In the genomic region with DNA sequence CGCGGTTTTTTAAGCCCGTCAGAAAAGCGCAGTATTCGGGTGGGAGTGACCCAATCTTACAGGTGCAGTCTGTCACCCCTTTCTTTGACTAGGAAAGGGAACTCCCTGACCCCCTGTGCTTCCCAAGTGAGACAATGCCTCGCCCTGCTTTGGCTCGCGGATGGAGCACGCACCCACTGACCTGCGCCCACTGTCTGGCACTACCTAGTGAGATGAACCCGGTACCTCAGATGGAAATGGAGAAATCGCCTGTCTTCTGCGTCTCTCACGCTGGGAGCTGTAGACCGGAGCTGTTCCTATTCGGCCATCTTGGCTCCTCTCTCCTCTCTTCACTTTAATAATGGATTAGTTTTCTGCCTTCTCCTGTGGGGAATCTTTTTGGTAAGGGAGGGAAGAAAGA, we compare ENCODE assay signal across 5 cellular contexts. TPM values are rescaled to one million over a fixed set of nuclear protein-coding genes. Genes with fewer than 3 reads are reported as not detected.
"Had no signal": no experiment of that assay in that cellular context is flagged by ENCODE, and none has a peak within 500 bp of the region (broad histone marks: within the 10 kb centered on the region; RNA-seq: fewer than 3 reads in every experiment).

No MANE protein-coding gene starts in this region.

RNA-seq across cellular contexts. Expression of a gene that starts 21.6 kb away (rescaled TPM):
- total RNA-seq: H4, H7, HepG2, HT-29 had no signal
- polyA plus RNA-seq: IgD-negative memory B cell had no signal
